17 cellular contexts compared by ENCODE assay signal in genomic region chr11:12100429-12100828, GRCh38.
"Had no signal": no experiment of that assay in that cellular context is flagged by ENCODE, and none has a peak within 500 bp of the region (broad histone marks: within the 10 kb centered on the region; RNA-seq: fewer than 3 reads in every experiment).

No MANE protein-coding gene starts in this region.

- H3K9me3 ChIP-seq: adrenal gland, esophagus squamous epithelium had no signal

- H3K4me3 ChIP-seq: adrenal gland, esophagus squamous epithelium had no signal

- ATAC-seq: activated naive CD4-positive, alpha-beta T cell treated with anti-CD3 and anti-CD28 coated beads, Interleukin-2, amount 50 U/mL, for 72 hours had no signal

- H3K4me3 Mint-ChIP-seq: stimulated activated naive CD8-positive, alpha-beta T cell treated with anti-CD3 and anti-CD28 coated beads, Interleukin-15, Interleukin-2, amounts not matched to agents 100 ng/mL and 50 ng/mL, for 24 hours; type B pancreatic cell had no signal

- H3K4me1 ChIP-seq: adrenal gland had no signal

- H3K36me3 Mint-ChIP-seq: activated naive CD4-positive, alpha-beta T cell treated with anti-CD3 and anti-CD28 coated beads, Interleukin-2, amount 50 U/mL, for 72 hours; type B pancreatic cell had no signal

- H3K27ac ChIP-seq: adrenal gland, esophagus squamous epithelium, WERI-Rb-1 had no signal

- DNase-seq: activated CD4-positive, alpha-beta T cell treated with anti-CD3 and anti-CD28 coated beads for 1 hour; activated CD8-positive, alpha-beta memory T cell treated with anti-CD3 and anti-CD28 coated beads for 24 hours; activated CD8-positive, alpha-beta memory T cell treated with anti-CD3 and anti-CD28 coated beads, Interleukin-2, amount 50 U/mL, for 48 hours; activated gamma-delta T cell treated with Interleukin-2 at 50 U/mL for 16 hours; activated T-cell treated with anti-CD3 and anti-CD28 coated beads, Interleukin-2, amount 50 U/mL, for 48 hours; adrenal gland; cerebellar nuclear complex; dermis blood vessel endothelial cell; effector memory CD4-positive, alpha-beta T cell; esophagus squamous epithelium; stimulated activated CD4-positive, alpha-beta T cell treated with anti-CD3 and anti-CD28 coated beads, Interleukin-2, amount 100 ng/mL, for 48 hours; SW 1271; WERI-Rb-1 had no signal

- H3K9me3 Mint-ChIP-seq: stimulated activated naive CD8-positive, alpha-beta T cell treated with anti-CD3 and anti-CD28 coated beads, Interleukin-15, Interleukin-2, amounts not matched to agents 100 ng/mL and 50 ng/mL, for 24 hours; type B pancreatic cell had no signal

- H3K36me3 ChIP-seq: adrenal gland, esophagus squamous epithelium, WERI-Rb-1 had no signal

- H3K27ac Mint-ChIP-seq: progenitor cell of endocrine pancreas; stimulated activated naive CD8-positive, alpha-beta T cell treated with anti-CD3 and anti-CD28 coated beads, Interleukin-15, Interleukin-2, amounts not matched to agents 100 ng/mL and 50 ng/mL, for 24 hours; type B pancreatic cell had no signal

- H3K27me3 ChIP-seq: adrenal gland, esophagus squamous epithelium had no signal
